In genomic region chrX:69109706-69110635, GRCh38 we compare ENCODE assay signal across 14 cellular contexts. TPM values are rescaled to one million over a fixed set of nuclear protein-coding genes. Genes with fewer than 3 reads are reported as not detected.
DNase-seq lines count a peak whose midpoint lies in the region; ATAC-seq, FAIRE-seq and TF ChIP-seq lines count a peak whose summit lies in the region.
"Had no signal": no experiment of that assay in that cellular context is flagged by ENCODE, and none has a peak within 500 bp of the region (broad histone marks: within the 10 kb centered on the region; RNA-seq: fewer than 3 reads in every experiment).

No MANE protein-coding gene starts in this region.

- in situ Hi-C loops in gastrocnemius medialis (cut with MboI; ENCODE audit: low sequenced_read_pairs in 4 of 4), result no loop called here

- DNase-seq in H4 (ENCODE audit: low spot score) (peak; percentile 44), SJCRH30 (peak; percentile 50 to 59), fibroblast of peridontal ligament (ENCODE audit: extremely low read depth) (peak; percentile 23), gastrocnemius medialis (peak in 1 of 2 donors; percentile 14), NCI-H2107 treated with DMSO at 0.1 percent for 48 hours (lab: John Stamatoyannopoulos, UW; ENCODE audit: unreplicated experiment) (no peak), frontal cortex (ENCODE audit: low spot score in 2 of 2) (no peak)
- DNase-seq: activated CD8-positive, alpha-beta memory T cell treated with anti-CD3 and anti-CD28 coated beads for 24 hours; NCI-H526; stimulated activated CD4-positive, alpha-beta T cell treated with anti-CD3 and anti-CD28 coated beads, Interleukin-4, amount 100 ng/mL, for 1 hour had no signal

- H3K36me3 ChIP-seq in SJCRH30 (no peaks in the 10 kb centered on the region), gastrocnemius medialis (no peaks in the 10 kb centered on the region)
- H3K36me3 ChIP-seq: neutrophil had no signal

- intact Hi-C loops in gastrocnemius medialis (cut with DNase I; ENCODE audit: low total_unique reads), result no loop called here

- H3K4me1 ChIP-seq in SJCRH30, result peaks cover 30% of the 10 kb centered on the region
- peaks cover 0 to 7% of the 10 kb centered on the region in 2 donors for H3K4me1 ChIP-seq in gastrocnemius medialis

- no peak for TF ChIP-seq POLR2A in gastrocnemius medialis (IDR thresholded peaks at IDR 0.05)

- H3K9me3 ChIP-seq in SJCRH30 (replicated peaks), result no peaks in the 10 kb centered on the region
- no peaks in the 10 kb centered on the region for H3K9me3 ChIP-seq in gastrocnemius medialis
- H3K9me3 ChIP-seq: neutrophil had no signal

- peak; percentile 80 to 98 for ATAC-seq in gastrocnemius medialis
- ATAC-seq in GM18858 (IDR thresholded peaks at IDR 0.05; ENCODE audit: unreplicated experiment), result no peak
- no peak for ATAC-seq in HG02610 (IDR thresholded peaks at IDR 0.05; ENCODE audit: unreplicated experiment)

- no peak overlapping the region for H3K4me3 ChIP-seq in SJCRH30
- H3K4me3 ChIP-seq in gastrocnemius medialis, result no peak overlapping the region

- H3K27ac ChIP-seq in SJCRH30 (no peak overlapping the region), gastrocnemius medialis (peak overlapping the region in 3 of 4 donors; percentile 3 to 54 (median 45))
- H3K27ac ChIP-seq: neutrophil had no signal

- TF ChIP-seq CTCF in gastrocnemius medialis (IDR thresholded peaks at IDR 0.05 in 4 of 5, conservative IDR thresholded peaks at IDR 0.05 in 1 of 5), result no peak

- no peak for FAIRE-seq in frontal cortex (lab: Jason Lieb, UNC)
- FAIRE-seq: D721Med, islet of Langerhans had no signal

- H3K27me3 ChIP-seq in SJCRH30, result no peaks in the 10 kb centered on the region
- no peaks in the 10 kb centered on the region for H3K27me3 ChIP-seq in gastrocnemius medialis
- H3K27me3 ChIP-seq: neutrophil had no signal

RNA-seq across cellular contexts. Expression of gene PJA1, which starts 55.3 kb away (rescaled TPM):
- 30.6 and 36.4 TPM in 2 replicates for total RNA-seq in H4 (2014; rRNA removed; shearing (Covaris generic))
- 43.6 and 49.3 TPM in 2 replicates for total RNA-seq in SJCRH30 (2014; rRNA removed; shearing (Covaris generic))
- total RNA-seq in gastrocnemius medialis, result 1 to 10 TPM; 2.5 to 9.6 (median 7.6) TPM
- total RNA-seq in frontal cortex, result 146 TPM

Comparison
In these comparisons a context has a peak if more than half of its experiments do, and no peak if none do; other contexts are left out.
1. DNase-seq: peak in H4 (single experiment), SJCRH30 (2 of 2) and fibroblast of peridontal ligament (single experiment); none in NCI-H2107 treated with DMSO at 0.1 percent for 48 hours (single experiment) and frontal cortex (0 of 2).
2. ATAC-seq: peak in gastrocnemius medialis (2 of 2); none in GM18858 (single experiment) and HG02610 (single experiment).